ENCODE assay signal across 15 cellular contexts in genomic region chr17:42687707-42688275, GRCh38. TPM values are rescaled to one million over a fixed set of nuclear protein-coding genes. Genes with fewer than 3 reads are reported as not detected.
A peak's percentile ranks its signal among the peaks of the same experiment; 100 is the strongest.
DNase-seq lines count a peak whose midpoint lies in the region; ATAC-seq, FAIRE-seq and TF ChIP-seq lines count a peak whose summit lies in the region.
"Had no signal": no experiment of that assay in that cellular context is flagged by ENCODE, and none has a peak within 500 bp of the region (broad histone marks: within the 10 kb centered on the region; RNA-seq: fewer than 3 reads in every experiment).

No MANE protein-coding gene starts in this region.

- DNase-seq in GM23338 (ENCODE audit: low spot score) (no peak), SK-N-MC (ENCODE audit: low read depth, low spot score) (no peak), left kidney (ENCODE audit: low read depth, low spot score) (peak; percentile 64), foreskin keratinocyte (no peak), H54 (ENCODE audit: insufficient read length, low spot score) (no peak), NOMO-1 treated with DMSO at 0.1 percent for 48 hours (lab: John Stamatoyannopoulos, UW; ENCODE audit: unreplicated experiment) (no peak)
- DNase-seq in stimulated activated naive B cell treated with anti-CD40 and anti-IgM and Interleukin-4, amounts not matched to agents 10 μg/mL and 1 μg/mL and 100 μg/mL, for 72 hours = no peak
- DNase-seq: ACHN; Calu3; CD4-positive, CD25-positive, alpha-beta regulatory T cell; DMS 273 treated with DMSO at 0.1 percent for 48 hours had no signal

- FAIRE-seq in H54 (lab: Jason Lieb, UNC) = no peak
- FAIRE-seq: GM12878, GM18507 had no signal

- H3K27me3 ChIP-seq in GM23338 (ENCODE audit: insufficient read depth) = peaks cover 27% of the 10 kb centered on the region
- H3K27me3 ChIP-seq in foreskin keratinocyte = no peaks in the 10 kb centered on the region

- peaks cover 31% of the 10 kb centered on the region for H3K27me3 Mint-ChIP-seq in GM23338 (ENCODE audit: insufficient read depth, low read depth, poor library complexity)
- H3K27me3 Mint-ChIP-seq in stimulated activated naive B cell treated with anti-CD40 and anti-IgM and Interleukin-4, amounts not matched to agents 10 μg/mL and 1 μg/mL and 100 μg/mL, for 72 hours = peaks cover 9 to 17% of the 10 kb centered on the region in 2 donors

- no peaks in the 10 kb centered on the region for H3K79me2 ChIP-seq in GM23338 (replicated peaks; ENCODE audit: insufficient read depth)

- no peaks in the 10 kb centered on the region for H3K9me2 ChIP-seq in GM23338 (ENCODE audit: insufficient read depth)

- no peak overlapping the region for H3K4me3 ChIP-seq in GM23338
- H3K4me3 ChIP-seq in SK-N-MC = no peak overlapping the region
- H3K4me3 ChIP-seq: BLaER1 treated with 17β-estradiol and CSF1 and Interleukin-3, amounts not matched to agents 10 nM and 100 nM; GM12878; HAP-1 had no signal

- H3K27ac ChIP-seq in GM23338 (ENCODE audit: low read depth) (no peak overlapping the region), SK-N-MC (peak overlapping the region; percentile 28), foreskin keratinocyte (no peak overlapping the region)
- H3K27ac ChIP-seq: BLaER1 treated with 17β-estradiol and CSF1 and Interleukin-3, amounts not matched to agents 10 nM and 100 nM had no signal

- H3K9ac ChIP-seq in SK-N-MC (ENCODE audit: insufficient read length) = peak overlapping the region; percentile 48
- H3K9ac ChIP-seq: BLaER1 treated with 17β-estradiol and CSF1 and Interleukin-3, amounts not matched to agents 10 nM and 100 nM had no signal

- H3K4me1 Mint-ChIP-seq in GM23338 = peaks cover 26% of the 10 kb centered on the region
- peaks cover 12 to 14% of the 10 kb centered on the region in 2 donors for H3K4me1 Mint-ChIP-seq in stimulated activated naive B cell treated with anti-CD40 and anti-IgM and Interleukin-4, amounts not matched to agents 10 μg/mL and 1 μg/mL and 100 μg/mL, for 72 hours

- no peak overlapping the region for H3K4me3 Mint-ChIP-seq in GM23338
- no peak overlapping the region for H3K4me3 Mint-ChIP-seq in stimulated activated naive B cell treated with anti-CD40 and anti-IgM and Interleukin-4, amounts not matched to agents 10 μg/mL and 1 μg/mL and 100 μg/mL, for 72 hours
- H3K4me3 Mint-ChIP-seq: CD4-positive, CD25-positive, alpha-beta regulatory T cell had no signal

- H3K36me3 ChIP-seq in GM23338 (ENCODE audit: insufficient read depth) (no peaks in the 10 kb centered on the region), SK-N-MC (ENCODE audit: insufficient read depth, low read length) (peaks cover 2% of the 10 kb centered on the region; the same call in 1 of the 2 replicates)

- H4K20me1 ChIP-seq in GM23338 (replicated peaks; ENCODE audit: insufficient read depth) = 0 out of 2 replicates have a peak, but pooled peaks cover 2% of the 10 kb centered on the region

- no peak for TF ChIP-seq CTCF in GM23338 (conservative IDR thresholded peaks at IDR 0.05; ENCODE audit: low read depth in 2 of 2)
- no peak for TF ChIP-seq CTCF in foreskin keratinocyte (conservative IDR thresholded peaks at IDR 0.05)

- TF ChIP-seq POLR2A in H54 (IDR thresholded peaks at IDR 0.05; ENCODE audit: low read depth, low read length) = no peak

- H2AFZ ChIP-seq in GM23338 = no peak overlapping the region

- peaks cover 31% of the 10 kb centered on the region for H3K36me3 Mint-ChIP-seq in GM23338 (ENCODE audit: low read depth)
- H3K36me3 Mint-ChIP-seq in stimulated activated naive B cell treated with anti-CD40 and anti-IgM and Interleukin-4, amounts not matched to agents 10 μg/mL and 1 μg/mL and 100 μg/mL, for 72 hours = peaks cover 2 to 16% of the 10 kb centered on the region in 2 donors

- H3K27ac Mint-ChIP-seq in GM23338 = no peak overlapping the region
- H3K27ac Mint-ChIP-seq in stimulated activated naive B cell treated with anti-CD40 and anti-IgM and Interleukin-4, amounts not matched to agents 10 μg/mL and 1 μg/mL and 100 μg/mL, for 72 hours = peak overlapping the region; percentile 59

- peaks cover 14% of the 10 kb centered on the region; the same call in 1 of the 2 replicates for H3F3A ChIP-seq in GM23338 (replicated peaks; ENCODE audit: low read depth)

- no peaks in the 10 kb centered on the region for H3K9me3 ChIP-seq in SK-N-MC (ENCODE audit: low read depth, low read length)
- H3K9me3 ChIP-seq: BLaER1 treated with 17β-estradiol and CSF1 and Interleukin-3, amounts not matched to agents 10 nM and 100 nM; HAP-1 had no signal

- H3K4me1 ChIP-seq in GM23338 (ENCODE audit: insufficient read depth) (peaks cover 6% of the 10 kb centered on the region; the same call in 1 of the 2 replicates), foreskin keratinocyte (no peaks in the 10 kb centered on the region)

- no peaks in the 10 kb centered on the region for H3K9me3 Mint-ChIP-seq in GM23338
- H3K9me3 Mint-ChIP-seq in stimulated activated naive B cell treated with anti-CD40 and anti-IgM and Interleukin-4, amounts not matched to agents 10 μg/mL and 1 μg/mL and 100 μg/mL, for 72 hours = no peaks in the 10 kb centered on the region

- 0 out of 3 replicates have a peak, but pooled peaks have one; percentile 3 for ATAC-seq in GM23338
- no peak for ATAC-seq in stimulated activated naive B cell treated with anti-CD40 and anti-IgM and Interleukin-4, amounts not matched to agents 10 μg/mL and 1 μg/mL and 100 μg/mL, for 72 hours (replicated peaks)
- ATAC-seq in foreskin keratinocyte = no peak
- ATAC-seq: GM12878 had no signal

- no peak overlapping the region for H3K4me2 ChIP-seq in GM23338
- H3K4me2 ChIP-seq: BLaER1 treated with 17β-estradiol and CSF1 and Interleukin-3, amounts not matched to agents 10 nM and 100 nM had no signal

RNA-seq across cellular contexts. Expression of gene CNTNAP1, which starts 5.5 kb away (rescaled TPM):
- 2.9 and 5.0 TPM in 2 replicates for total RNA-seq in GM23338 (2014; rRNA removed; shearing (Covaris generic))
- polyA plus RNA-seq in GM23338 (2016; fragmentation: Nextera tagmentation; extraction: Ambion mirVana) (0.75 and 1.3 TPM in 2 replicates), foreskin keratinocyte (3.9 and 4.0 TPM in 2 replicates)
- 7.5 and 8.7 TPM in 2 replicates for total RNA-seq in foreskin keratinocyte

RNA-seq across cellular contexts. Expression of gene CCR10, which starts 6.1 kb away (rescaled TPM):
- total RNA-seq in GM23338 (2014; rRNA removed; shearing (Covaris generic)) = 1.1 and 1.7 TPM in 2 replicates
- polyA plus RNA-seq in GM23338 (2016; fragmentation: Nextera tagmentation; extraction: Ambion mirVana) (2.7 and 3.0 TPM in 2 replicates), foreskin keratinocyte (0.30 and 0.31 TPM in 2 replicates)
- 0.21 and 0.24 TPM in 2 replicates for total RNA-seq in foreskin keratinocyte

RNA-seq across cellular contexts. Expression of gene PLEKHH3, which starts 11.0 kb away (rescaled TPM):
- 24.2 and 24.8 TPM in 2 replicates for total RNA-seq in GM23338 (2014; rRNA removed; shearing (Covaris generic))
- 10.9 and 13.8 TPM in 2 replicates for polyA plus RNA-seq in GM23338 (2016; fragmentation: Nextera tagmentation; extraction: Ambion mirVana)
- 15.7 and 17.2 TPM in 2 replicates for total RNA-seq in foreskin keratinocyte
- 16.5 and 17.4 TPM in 2 replicates for polyA plus RNA-seq in foreskin keratinocyte

RNA-seq across cellular contexts. Expression of gene TUBG2, which starts 28.7 kb away (rescaled TPM):
- 15.3 and 18.2 TPM in 2 replicates for total RNA-seq in GM23338 (2014; rRNA removed; shearing (Covaris generic))
- polyA plus RNA-seq in GM23338 (2016; fragmentation: Nextera tagmentation; extraction: Ambion mirVana) = 16.5 and 19.0 TPM in 2 replicates
- 15.7 and 18.0 TPM in 2 replicates for total RNA-seq in foreskin keratinocyte
- polyA plus RNA-seq in foreskin keratinocyte = 21.2 and 22.1 TPM in 2 replicates

RNA-seq across cellular contexts. Expression of gene EZH1, which starts 57.0 kb away (rescaled TPM):
- total RNA-seq in GM23338 (2014; rRNA removed; shearing (Covaris generic)) = 16.3 and 16.9 TPM in 2 replicates
- polyA plus RNA-seq in GM23338 (2016; fragmentation: Nextera tagmentation; extraction: Ambion mirVana) (17.5 and 18.0 TPM in 2 replicates), foreskin keratinocyte (4.7 and 5.5 TPM in 2 replicates)
- total RNA-seq in foreskin keratinocyte = 11.4 and 13.1 TPM in 2 replicates
